ENCODE assay signal across 1 cellular context in the genomic region with DNA sequence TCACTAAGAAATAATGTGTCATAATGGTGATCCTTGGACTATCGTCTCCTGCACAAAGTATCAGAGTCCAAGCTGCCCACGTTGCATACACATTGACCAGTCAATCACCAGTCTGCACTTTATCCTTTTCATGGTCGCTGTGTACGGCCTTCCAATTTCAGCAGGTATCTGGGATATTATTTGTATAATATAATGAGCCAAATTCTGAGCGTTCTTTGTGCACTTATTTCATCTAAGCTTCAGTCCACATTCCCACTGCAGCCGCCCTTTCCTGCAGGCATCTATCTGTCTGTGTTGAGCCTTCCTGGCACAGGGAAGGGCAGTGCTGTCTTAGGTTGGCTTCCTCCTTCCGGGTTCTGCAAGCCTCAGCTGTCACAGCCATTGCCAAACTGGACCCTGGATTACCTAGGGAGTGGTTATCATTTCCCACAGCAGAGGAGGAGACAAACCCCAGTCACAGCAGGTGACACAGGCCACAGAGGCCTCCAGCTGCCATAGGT.
TF ChIP-seq lines count a peak whose summit lies in the region.

No MANE protein-coding gene starts in this region.

TF ChIP-seq in HepG2, 621 proteins besides CTCF, POLR2A, EP300 and RAD21 (continued from another document and continues in another):
- TF ChIP-seq PAXIP1 (CRISPR knock-in tag; conservative IDR thresholded peaks at IDR 0.05) (peak; percentile 73), ZMAT5 (CRISPR knock-in tag; IDR thresholded peaks at IDR 0.05; ENCODE audit: borderline replicate concordance, low read depth) (no peak), ZNF737 (CRISPR knock-in tag; IDR thresholded peaks at IDR 0.05; ENCODE audit: borderline replicate concordance) (no peak), SMC3 (IDR thresholded peaks at IDR 0.05; ENCODE audit: low read length) (no peak), MTF1 (CRISPR knock-in tag; IDR thresholded peaks at IDR 0.05) (no peak), KDM3A (CRISPR knock-in tag; IDR thresholded peaks at IDR 0.05; ENCODE audit: low read depth) (no peak), ZNF616 (CRISPR knock-in tag; IDR thresholded peaks at IDR 0.05; ENCODE audit: low read depth) (no peak), DPF2 (CRISPR knock-in tag; IDR thresholded peaks at IDR 0.05; ENCODE audit: borderline replicate concordance, low read depth) (no peak), SOX5 (CRISPR knock-in tag; IDR thresholded peaks at IDR 0.05; ENCODE audit: borderline replicate concordance) (peak; percentile 40; the same call in 1 of the 2 replicates), PHF21A (CRISPR knock-in tag; IDR thresholded peaks at IDR 0.05) (no peak), TFE3 (CRISPR knock-in tag; IDR thresholded peaks at IDR 0.05) (no peak), NFE2L1 (CRISPR knock-in tag; IDR thresholded peaks at IDR 0.05; ENCODE audit: borderline replicate concordance) (no peak), ZNF639 (CRISPR knock-in tag; conservative IDR thresholded peaks at IDR 0.05) (no peak), ZNF841 (CRISPR knock-in tag; IDR thresholded peaks at IDR 0.05; ENCODE audit: borderline replicate concordance) (no peak), SMAD9 (CRISPR knock-in tag; IDR thresholded peaks at IDR 0.05) (no peak), ZNF598 (CRISPR knock-in tag; IDR thresholded peaks at IDR 0.05; ENCODE audit: borderline replicate concordance) (no peak), ZNF577 (CRISPR knock-in tag; IDR thresholded peaks at IDR 0.05; ENCODE audit: borderline replicate concordance, low read depth) (no peak), MAX (IDR thresholded peaks at IDR 0.05) (peak; percentile 69), TBX2 (CRISPR knock-in tag; IDR thresholded peaks at IDR 0.05; ENCODE audit: borderline replicate concordance) (no peak), ZNF343 (CRISPR knock-in tag; IDR thresholded peaks at IDR 0.05) (no peak), IRX3 (CRISPR knock-in tag; IDR thresholded peaks at IDR 0.05; ENCODE audit: borderline replicate concordance, low read depth) (no peak), EED (CRISPR knock-in tag; IDR thresholded peaks at IDR 0.05) (no peak), ZNF605 (CRISPR knock-in tag; IDR thresholded peaks at IDR 0.05) (no peak), MTA3 (CRISPR knock-in tag; IDR thresholded peaks at IDR 0.05) (no peak), MAF1 (CRISPR knock-in tag; IDR thresholded peaks at IDR 0.05; ENCODE audit: borderline replicate concordance) (no peak), ZIK1 (CRISPR knock-in tag; IDR thresholded peaks at IDR 0.05; ENCODE audit: borderline replicate concordance, low read depth) (no peak), RCOR2 (CRISPR knock-in tag; IDR thresholded peaks at IDR 0.05) (no peak), PPARG (CRISPR knock-in tag; conservative IDR thresholded peaks at IDR 0.05) (no peak), SOX13 (IDR thresholded peaks at IDR 0.05) (no peak), SOX13 (CRISPR knock-in tag; conservative IDR thresholded peaks at IDR 0.05 in 1 of 2, IDR thresholded peaks at IDR 0.05 in 1 of 2) (peak in 1 of 2 experiments; percentile 47; a peak in 2 of 4 replicates), HMG20B (CRISPR knock-in tag; conservative IDR thresholded peaks at IDR 0.05) (no peak), ZNF550 (CRISPR knock-in tag; IDR thresholded peaks at IDR 0.05; ENCODE audit: borderline replicate concordance) (no peak), BRD4 (CRISPR knock-in tag; IDR thresholded peaks at IDR 0.05) (no peak), KLF6 (CRISPR knock-in tag; IDR thresholded peaks at IDR 0.05) (peak; percentile 31; the same call in 1 of the 2 replicates), MTERF4 (CRISPR knock-in tag; IDR thresholded peaks at IDR 0.05) (no peak)
- TF ChIP-seq, protein P1, sequence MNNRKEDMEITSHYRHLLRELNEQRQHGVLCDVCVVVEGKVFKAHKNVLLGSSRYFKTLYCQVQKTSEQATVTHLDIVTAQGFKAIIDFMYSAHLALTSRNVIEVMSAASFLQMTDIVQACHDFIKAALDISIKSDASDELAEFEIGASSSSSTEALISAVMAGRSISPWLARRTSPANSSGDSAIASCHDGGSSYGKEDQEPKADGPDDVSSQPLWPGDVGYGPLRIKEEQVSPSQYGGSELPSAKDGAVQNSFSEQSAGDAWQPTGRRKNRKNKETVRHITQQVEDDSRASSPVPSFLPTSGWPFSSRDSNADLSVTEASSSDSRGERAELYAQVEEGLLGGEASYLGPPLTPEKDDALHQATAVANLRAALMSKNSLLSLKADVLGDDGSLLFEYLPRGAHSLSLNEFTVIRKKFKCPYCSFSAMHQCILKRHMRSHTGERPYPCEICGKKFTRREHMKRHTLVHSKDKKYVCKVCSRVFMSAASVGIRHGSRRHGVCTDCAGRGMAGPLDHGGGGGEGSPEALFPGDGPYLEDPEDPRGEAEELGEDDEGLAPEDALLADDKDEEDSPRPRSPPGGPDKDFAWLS (CRISPR knock-in tag; IDR thresholded peaks at IDR 0.05; ENCODE audit: borderline replicate concordance): no peak
- TF ChIP-seq, protein P2, sequence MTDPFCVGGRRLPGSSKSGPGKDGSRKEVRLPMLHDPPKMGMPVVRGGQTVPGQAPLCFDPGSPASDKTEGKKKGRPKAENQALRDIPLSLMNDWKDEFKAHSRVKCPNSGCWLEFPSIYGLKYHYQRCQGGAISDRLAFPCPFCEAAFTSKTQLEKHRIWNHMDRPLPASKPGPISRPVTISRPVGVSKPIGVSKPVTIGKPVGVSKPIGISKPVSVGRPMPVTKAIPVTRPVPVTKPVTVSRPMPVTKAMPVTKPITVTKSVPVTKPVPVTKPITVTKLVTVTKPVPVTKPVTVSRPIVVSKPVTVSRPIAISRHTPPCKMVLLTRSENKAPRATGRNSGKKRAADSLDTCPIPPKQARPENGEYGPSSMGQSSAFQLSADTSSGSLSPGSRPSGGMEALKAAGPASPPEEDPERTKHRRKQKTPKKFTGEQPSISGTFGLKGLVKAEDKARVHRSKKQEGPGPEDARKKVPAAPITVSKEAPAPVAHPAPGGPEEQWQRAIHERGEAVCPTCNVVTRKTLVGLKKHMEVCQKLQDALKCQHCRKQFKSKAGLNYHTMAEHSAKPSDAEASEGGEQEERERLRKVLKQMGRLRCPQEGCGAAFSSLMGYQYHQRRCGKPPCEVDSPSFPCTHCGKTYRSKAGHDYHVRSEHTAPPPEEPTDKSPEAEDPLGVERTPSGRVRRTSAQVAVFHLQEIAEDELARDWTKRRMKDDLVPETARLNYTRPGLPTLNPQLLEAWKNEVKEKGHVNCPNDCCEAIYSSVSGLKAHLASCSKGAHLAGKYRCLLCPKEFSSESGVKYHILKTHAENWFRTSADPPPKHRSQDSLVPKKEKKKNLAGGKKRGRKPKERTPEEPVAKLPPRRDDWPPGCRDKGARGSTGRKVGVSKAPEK (CRISPR knock-in tag; IDR thresholded peaks at IDR 0.05; ENCODE audit: borderline replicate concordance): 0 out of 2 replicates have a peak, but pooled peaks have one; percentile 22
- TF ChIP-seq, protein P3, sequence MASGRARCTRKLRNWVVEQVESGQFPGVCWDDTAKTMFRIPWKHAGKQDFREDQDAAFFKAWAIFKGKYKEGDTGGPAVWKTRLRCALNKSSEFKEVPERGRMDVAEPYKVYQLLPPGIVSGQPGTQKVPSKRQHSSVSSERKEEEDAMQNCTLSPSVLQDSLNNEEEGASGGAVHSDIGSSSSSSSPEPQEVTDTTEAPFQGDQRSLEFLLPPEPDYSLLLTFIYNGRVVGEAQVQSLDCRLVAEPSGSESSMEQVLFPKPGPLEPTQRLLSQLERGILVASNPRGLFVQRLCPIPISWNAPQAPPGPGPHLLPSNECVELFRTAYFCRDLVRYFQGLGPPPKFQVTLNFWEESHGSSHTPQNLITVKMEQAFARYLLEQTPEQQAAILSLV (CRISPR knock-in tag; IDR thresholded peaks at IDR 0.05; ENCODE audit: borderline replicate concordance): no peak
- TF ChIP-seq, protein P4, sequence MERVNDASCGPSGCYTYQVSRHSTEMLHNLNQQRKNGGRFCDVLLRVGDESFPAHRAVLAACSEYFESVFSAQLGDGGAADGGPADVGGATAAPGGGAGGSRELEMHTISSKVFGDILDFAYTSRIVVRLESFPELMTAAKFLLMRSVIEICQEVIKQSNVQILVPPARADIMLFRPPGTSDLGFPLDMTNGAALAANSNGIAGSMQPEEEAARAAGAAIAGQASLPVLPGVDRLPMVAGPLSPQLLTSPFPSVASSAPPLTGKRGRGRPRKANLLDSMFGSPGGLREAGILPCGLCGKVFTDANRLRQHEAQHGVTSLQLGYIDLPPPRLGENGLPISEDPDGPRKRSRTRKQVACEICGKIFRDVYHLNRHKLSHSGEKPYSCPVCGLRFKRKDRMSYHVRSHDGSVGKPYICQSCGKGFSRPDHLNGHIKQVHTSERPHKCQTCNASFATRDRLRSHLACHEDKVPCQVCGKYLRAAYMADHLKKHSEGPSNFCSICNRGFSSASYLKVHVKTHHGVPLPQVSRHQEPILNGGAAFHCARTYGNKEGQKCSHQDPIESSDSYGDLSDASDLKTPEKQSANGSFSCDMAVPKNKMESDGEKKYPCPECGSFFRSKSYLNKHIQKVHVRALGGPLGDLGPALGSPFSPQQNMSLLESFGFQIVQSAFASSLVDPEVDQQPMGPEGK (CRISPR knock-in tag; IDR thresholded peaks at IDR 0.05): no peak
